In the genomic region with DNA sequence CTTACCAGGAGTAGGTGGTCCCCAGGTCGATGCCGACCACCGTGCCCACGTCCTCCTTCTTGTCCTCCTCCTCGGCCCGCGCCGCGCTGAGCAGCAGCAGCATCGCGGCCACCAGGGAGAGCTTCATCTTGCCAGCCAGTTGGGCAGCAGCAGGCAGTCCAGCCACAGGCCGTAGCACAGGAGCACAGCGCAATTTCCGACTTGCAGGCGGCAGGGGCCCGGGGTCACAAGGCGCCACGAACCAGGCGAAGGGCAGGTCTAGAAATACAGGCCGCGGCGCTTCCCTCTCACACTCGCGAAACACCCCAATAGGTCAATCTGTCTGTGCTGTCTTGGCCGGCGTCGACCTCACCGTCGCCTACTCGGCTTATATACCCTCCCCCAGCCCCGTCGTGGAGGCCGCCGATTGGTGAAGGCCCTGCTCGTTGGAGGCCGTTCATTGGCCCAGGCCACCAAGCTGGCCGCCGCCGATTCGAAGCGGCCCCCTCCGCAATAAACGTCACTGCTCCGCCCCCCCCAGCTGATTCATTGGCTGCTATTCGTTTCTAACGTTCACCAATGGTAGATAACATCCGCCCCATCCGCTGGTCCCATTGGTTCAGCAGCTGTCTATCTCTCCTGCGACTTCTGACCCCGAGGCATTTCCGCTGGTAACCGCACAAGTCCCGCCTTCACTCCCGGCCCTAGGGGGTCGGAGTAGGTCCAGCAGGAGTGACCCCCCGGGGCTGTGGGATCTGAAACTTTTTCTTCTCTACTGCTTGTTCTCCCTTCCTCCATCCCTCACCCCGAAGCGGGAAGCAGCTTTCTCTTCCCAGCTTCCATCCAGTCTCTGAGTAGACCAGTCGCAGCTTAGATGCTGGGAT, we compare ENCODE assay signal across 1 cellular context.
TF ChIP-seq lines count a peak whose summit lies in the region.

Gene HSPA5 (minus strand): TSS at position 344 of the 863 bp plus-strand sequence. CDS start 217 bp downstream, at position 127.

TF ChIP-seq in A549, 52 proteins besides CTCF, POLR2A, EP300 and RAD21 (continued from another document):
- TF ChIP-seq ESRRA (IDR thresholded peaks at IDR 0.05; ENCODE audit: borderline replicate concordance, low read length), result no peak; the same call in 1 of the 2 replicates
- TF ChIP-seq CHD2 (IDR thresholded peaks at IDR 0.05; ENCODE audit: low read length, partially characterized antibody), result no peak
- 0 out of 2 replicates have a peak, but pooled peaks have one; percentile 21 for TF ChIP-seq EHF (CRISPR knock-in tag; IDR thresholded peaks at IDR 0.05)
- TF ChIP-seq REST (IDR thresholded peaks at IDR 0.05), result peak; percentile 37
- no peak for TF ChIP-seq CBX2 (IDR thresholded peaks at IDR 0.05; ENCODE audit: borderline replicate concordance, low read depth)
- no peak for TF ChIP-seq ZSCAN20 (CRISPR knock-in tag; IDR thresholded peaks at IDR 0.05)
- peak; percentile 72; the same call in 1 of the 2 replicates for TF ChIP-seq MAX (IDR thresholded peaks at IDR 0.05)
- TF ChIP-seq FOSL2 (IDR thresholded peaks at IDR 0.05), result no peak
- peak; percentile 13; the same call in 1 of the 2 replicates for TF ChIP-seq FOSL2 (CRISPR knock-in tag; IDR thresholded peaks at IDR 0.05)
- TF ChIP-seq SMC3 (IDR thresholded peaks at IDR 0.05), result peak; percentile 32; the same call in 1 of the 3 replicates
- TF ChIP-seq NFE2L2 (conservative IDR thresholded peaks at IDR 0.05; ENCODE audit: low read length), result no peak
TF ChIP-seq in A549: peak in this region for 12.
